In genomic region chr10:29841724-29842649, GRCh38 we compare ENCODE assay signal across 8 cellular contexts.
DNase-seq lines count a peak whose midpoint lies in the region; ATAC-seq and TF ChIP-seq lines count a peak whose summit lies in the region.

No MANE protein-coding gene starts in this region.

- no peak overlapping the region for H3K4me3 Mint-ChIP-seq in activated CD8-positive, alpha-beta T cell treated with anti-CD3 and anti-CD28 coated beads for 36 hours

- H3K4me1 Mint-ChIP-seq in activated CD8-positive, alpha-beta T cell treated with anti-CD3 and anti-CD28 coated beads for 36 hours (ENCODE audit: low read depth) = no peaks in the 10 kb centered on the region

- H3K4me3 ChIP-seq in choroid plexus epithelial cell (ENCODE audit: low read depth, low read length) = no peak overlapping the region

- TF ChIP-seq CTCF in choroid plexus epithelial cell (conservative IDR thresholded peaks at IDR 0.05; ENCODE audit: low read depth, low read length) = no peak
- TF ChIP-seq CTCF in activated CD8-positive, alpha-beta T cell treated with anti-CD3 and anti-CD28 coated beads for 36 hours (IDR thresholded peaks at IDR 0.05) = no peak

- intact Hi-C loops in activated CD8-positive, alpha-beta T cell treated with anti-CD3 and anti-CD28 coated beads for 36 hours (cut with micrococcal nuclease) = no loop called here

- CTCF ChIA-PET in activated CD8-positive, alpha-beta T cell treated with anti-CD3 and anti-CD28 coated beads for 36 hours (lab: Charles Lee) = no interaction called here

- DNase-seq in AG08395 (ENCODE audit: low spot score) (peak; percentile 51), NCI-H146 (lab: John Stamatoyannopoulos, UW) (peak; percentile 97), choroid plexus epithelial cell (ENCODE audit: low read depth) (peak; percentile 44), lung microvascular endothelial cell (ENCODE audit: low read depth in 2 of 2) (peak; percentile 80 to 82), NOMO-1 treated with DMSO at 0.1 percent for 48 hours (lab: John Stamatoyannopoulos, UW; ENCODE audit: unreplicated experiment) (no peak), foreskin melanocyte (no peak)
- no peak for DNase-seq in activated CD8-positive, alpha-beta T cell treated with anti-CD3 and anti-CD28 coated beads for 36 hours

- POLR2A ChIA-PET in activated CD8-positive, alpha-beta T cell treated with anti-CD3 and anti-CD28 coated beads for 36 hours (lab: Charles Lee) = no interaction called here

- H3K9me3 Mint-ChIP-seq in activated CD8-positive, alpha-beta T cell treated with anti-CD3 and anti-CD28 coated beads for 36 hours = peaks cover 2% of the 10 kb centered on the region

- H3K27me3 Mint-ChIP-seq in activated CD8-positive, alpha-beta T cell treated with anti-CD3 and anti-CD28 coated beads for 36 hours = peaks cover 4% of the 10 kb centered on the region

- H3K27ac Mint-ChIP-seq in activated CD8-positive, alpha-beta T cell treated with anti-CD3 and anti-CD28 coated beads for 36 hours = no peak overlapping the region

- no peaks in the 10 kb centered on the region for H3K36me3 Mint-ChIP-seq in activated CD8-positive, alpha-beta T cell treated with anti-CD3 and anti-CD28 coated beads for 36 hours (ENCODE audit: low read depth)

- ATAC-seq in GM21447 (IDR thresholded peaks at IDR 0.05; ENCODE audit: unreplicated experiment) = no peak
- no peak for ATAC-seq in activated CD8-positive, alpha-beta T cell treated with anti-CD3 and anti-CD28 coated beads for 36 hours

Comparison
In these comparisons a context has a peak if more than half of its experiments do, and no peak if none do; other contexts are left out.
1. DNase-seq: peak in AG08395 (single experiment), NCI-H146 (single experiment), choroid plexus epithelial cell (single experiment) and lung microvascular endothelial cell (2 of 2); none in NOMO-1 treated with DMSO at 0.1 percent for 48 hours (single experiment), foreskin melanocyte (single experiment) and activated CD8-positive, alpha-beta T cell treated with anti-CD3 and anti-CD28 coated beads for 36 hours (single experiment).